12 cellular contexts compared by ENCODE assay signal in genomic region chr18:62289047-62289446, GRCh38. TPM values are rescaled to one million over a fixed set of nuclear protein-coding genes. Genes with fewer than 3 reads are reported as not detected.
A peak's percentile ranks its signal among the peaks of the same experiment; 100 is the strongest.
DNase-seq lines count a peak whose midpoint lies in the region; ATAC-seq and TF ChIP-seq lines count a peak whose summit lies in the region.
"Had no signal": no experiment of that assay in that cellular context is flagged by ENCODE, and none has a peak within 500 bp of the region (broad histone marks: within the 10 kb centered on the region; RNA-seq: fewer than 3 reads in every experiment).

No MANE protein-coding gene starts in this region.

- H4K20me1 ChIP-seq in DOHH2 (ENCODE audit: control insufficient read depth, insufficient read depth, low read depth, low read length) (no peaks in the 10 kb centered on the region), neural progenitor cell (ENCODE audit: low read depth) (no peaks in the 10 kb centered on the region)

- no peak for TF ChIP-seq CTCF in DOHH2 (IDR thresholded peaks at IDR 0.05; ENCODE audit: low read depth, low read length, poor library complexity, severe bottlenecking)
- TF ChIP-seq CTCF in upper lobe of left lung (IDR thresholded peaks at IDR 0.05), result no peak
- TF ChIP-seq CTCF in neural progenitor cell (IDR thresholded peaks at IDR 0.05), result no peak

- H3K27me3 Mint-ChIP-seq in activated T-helper 17 cell treated with anti-CD3 and anti-CD28 coated beads, Interleukin-2, amount 50 U/mL, for 72 hours, result no peaks in the 10 kb centered on the region
- H3K27me3 Mint-ChIP-seq in neural progenitor cell (ENCODE audit: insufficient read depth, low read depth), result peaks cover 3% of the 10 kb centered on the region

- no peaks in the 10 kb centered on the region for H3K36me3 Mint-ChIP-seq in activated T-helper 17 cell treated with anti-CD3 and anti-CD28 coated beads, Interleukin-2, amount 50 U/mL, for 72 hours (ENCODE audit: low read depth)
- H3K36me3 Mint-ChIP-seq in neural progenitor cell, result peaks cover 14% of the 10 kb centered on the region

- no peak overlapping the region for H3K9ac ChIP-seq in neural progenitor cell

- H3K4me1 ChIP-seq in DOHH2 (ENCODE audit: control insufficient read depth, low read length), result peaks cover 17% of the 10 kb centered on the region
- no peaks in the 10 kb centered on the region for H3K4me1 ChIP-seq in upper lobe of left lung
- H3K4me1 ChIP-seq in neural progenitor cell, result no peaks in the 10 kb centered on the region

- H3K9me3 ChIP-seq in DOHH2 (ENCODE audit: control insufficient read depth, insufficient read depth, low read length), result no peaks in the 10 kb centered on the region
- no peaks in the 10 kb centered on the region for H3K9me3 ChIP-seq in upper lobe of left lung
- no peaks in the 10 kb centered on the region for H3K9me3 ChIP-seq in neural progenitor cell (ENCODE audit: low read depth)

- H3K4me3 ChIP-seq in DOHH2 (ENCODE audit: low read length), result no peak overlapping the region
- H3K4me3 ChIP-seq in upper lobe of left lung, result no peak overlapping the region
- H3K4me3 ChIP-seq in neural progenitor cell, result no peak overlapping the region
- H3K4me3 ChIP-seq: lung had no signal

- no peak overlapping the region for H3K4me3 Mint-ChIP-seq in activated T-helper 17 cell treated with anti-CD3 and anti-CD28 coated beads, Interleukin-2, amount 50 U/mL, for 72 hours
- H3K4me3 Mint-ChIP-seq in neural progenitor cell, result no peak overlapping the region

- no peak overlapping the region for H2AFZ ChIP-seq in neural progenitor cell (replicated peaks)

- TF ChIP-seq POLR2A in upper lobe of left lung (IDR thresholded peaks at IDR 0.05), result no peak

- no peaks in the 10 kb centered on the region for H3K79me2 ChIP-seq in DOHH2 (ENCODE audit: control insufficient read depth, low read length)
- no peaks in the 10 kb centered on the region for H3K79me2 ChIP-seq in neural progenitor cell (ENCODE audit: low read depth)

- H3F3A ChIP-seq in DOHH2 (ENCODE audit: control insufficient read depth, insufficient read depth), result no peaks in the 10 kb centered on the region
- H3F3A ChIP-seq in neural progenitor cell (ENCODE audit: low read depth), result no peaks in the 10 kb centered on the region

- no peak for DNase-seq in T-helper 1 cell
- DNase-seq in upper lobe of left lung, result no peak
- DNase-seq in neural progenitor cell (ENCODE audit: low spot score), result no peak
- no peak for DNase-seq in DMS 273 (lab: John Stamatoyannopoulos, UW; ENCODE audit: unreplicated experiment)
- DNase-seq: central memory CD4-positive, alpha-beta T cell; right cardiac atrium had no signal

- peaks cover 46% of the 10 kb centered on the region for H3K36me3 ChIP-seq in DOHH2 (ENCODE audit: control insufficient read depth, low read length)
- peaks cover 0 to 41% (median 23%) of the 10 kb centered on the region in 4 donors for H3K36me3 ChIP-seq in upper lobe of left lung
- H3K36me3 ChIP-seq in neural progenitor cell, result peaks cover 5% of the 10 kb centered on the region

- no peaks in the 10 kb centered on the region for H3K9me3 Mint-ChIP-seq in activated T-helper 17 cell treated with anti-CD3 and anti-CD28 coated beads, Interleukin-2, amount 50 U/mL, for 72 hours
- H3K9me3 Mint-ChIP-seq in neural progenitor cell, result no peaks in the 10 kb centered on the region

- H3K27ac ChIP-seq in DOHH2 (ENCODE audit: low read depth, low read length), result no peak overlapping the region
- H3K27ac ChIP-seq in upper lobe of left lung, result no peak overlapping the region
- no peak overlapping the region for H3K27ac ChIP-seq in neural progenitor cell

- H3K4me2 ChIP-seq in DOHH2 (ENCODE audit: low read length), result peak overlapping the region; percentile 22; the same call in 1 of the 2 replicates
- H3K4me2 ChIP-seq in neural progenitor cell, result no peak overlapping the region

- no peaks in the 10 kb centered on the region for H3K9me2 ChIP-seq in DOHH2 (replicated peaks; ENCODE audit: control insufficient read depth, low read length)

- no peaks in the 10 kb centered on the region for H3K27me3 ChIP-seq in DOHH2 (ENCODE audit: control insufficient read depth, low read length)
- H3K27me3 ChIP-seq in upper lobe of left lung, result no peaks in the 10 kb centered on the region
- H3K27me3 ChIP-seq in neural progenitor cell, result no peaks in the 10 kb centered on the region

- peak overlapping the region; percentile 54 for H3K27ac Mint-ChIP-seq in activated T-helper 17 cell treated with anti-CD3 and anti-CD28 coated beads, Interleukin-2, amount 50 U/mL, for 72 hours
- H3K27ac Mint-ChIP-seq in neural progenitor cell, result no peak overlapping the region

- H3K4me1 Mint-ChIP-seq in activated T-helper 17 cell treated with anti-CD3 and anti-CD28 coated beads, Interleukin-2, amount 50 U/mL, for 72 hours, result peaks cover 20% of the 10 kb centered on the region
- no peaks in the 10 kb centered on the region for H3K4me1 Mint-ChIP-seq in neural progenitor cell

- WGBS in upper lobe of left lung, 2 donors, result 88 to 93% methylated on average over 2 of the region's 2 CpGs

- ATAC-seq in GM18909 (IDR thresholded peaks at IDR 0.05; ENCODE audit: poor library complexity, unreplicated experiment) (peak; percentile 58), HG02938 (IDR thresholded peaks at IDR 0.05; ENCODE audit: unreplicated experiment) (peak; percentile 71), upper lobe of left lung (ENCODE audit: low FRiP score in 2 of 2) (no peak)
- peak; percentile 95 for ATAC-seq in activated T-helper 17 cell treated with anti-CD3 and anti-CD28 coated beads, Interleukin-2, amount 50 U/mL, for 72 hours (replicated peaks)
- ATAC-seq: right cardiac atrium had no signal

- no peak for TF ChIP-seq EP300 in upper lobe of left lung (IDR thresholded peaks at IDR 0.05)

RNA-seq across cellular contexts. Expression of gene TNFRSF11A, which starts 36.1 kb away (rescaled TPM):
- 10 to 100 TPM; 26.8 to 41.9 TPM for total RNA-seq in activated T-helper 17 cell treated with anti-CD3 and anti-CD28 coated beads, Interleukin-2, amount 50 U/mL, for 72 hours
- 1 to 10 TPM; 1.7 to 5.9 (median 4.4) TPM for total RNA-seq in upper lobe of left lung
- total RNA-seq in neural progenitor cell (ENCODE audit: low replicate concordance), result 0.47 and 1.1 TPM in 2 replicates
- total RNA-seq: fibroblast of villous mesenchyme had no signal

Comparison
In these comparisons a context has a peak if more than half of its experiments do, and no peak if none do; other contexts are left out.
1. ATAC-seq: peak in GM18909 (single experiment), HG02938 (single experiment) and activated T-helper 17 cell treated with anti-CD3 and anti-CD28 coated beads, Interleukin-2, amount 50 U/mL, for 72 hours (single experiment); none in upper lobe of left lung (0 of 2).
2. RNA of gene TNFRSF11A, which starts 36.1 kb away (total RNA-seq): 26.8 to 41.9 TPM in activated T-helper 17 cell treated with anti-CD3 and anti-CD28 coated beads, Interleukin-2, amount 50 U/mL, for 72 hours; 1.7 to 5.9 TPM in upper lobe of left lung and 0.47 to 1.1 TPM in neural progenitor cell; every median in the first group is over 4 times any median in the second.